Comparison of ENCODE assay signal across 25 cellular contexts in the genomic region with DNA sequence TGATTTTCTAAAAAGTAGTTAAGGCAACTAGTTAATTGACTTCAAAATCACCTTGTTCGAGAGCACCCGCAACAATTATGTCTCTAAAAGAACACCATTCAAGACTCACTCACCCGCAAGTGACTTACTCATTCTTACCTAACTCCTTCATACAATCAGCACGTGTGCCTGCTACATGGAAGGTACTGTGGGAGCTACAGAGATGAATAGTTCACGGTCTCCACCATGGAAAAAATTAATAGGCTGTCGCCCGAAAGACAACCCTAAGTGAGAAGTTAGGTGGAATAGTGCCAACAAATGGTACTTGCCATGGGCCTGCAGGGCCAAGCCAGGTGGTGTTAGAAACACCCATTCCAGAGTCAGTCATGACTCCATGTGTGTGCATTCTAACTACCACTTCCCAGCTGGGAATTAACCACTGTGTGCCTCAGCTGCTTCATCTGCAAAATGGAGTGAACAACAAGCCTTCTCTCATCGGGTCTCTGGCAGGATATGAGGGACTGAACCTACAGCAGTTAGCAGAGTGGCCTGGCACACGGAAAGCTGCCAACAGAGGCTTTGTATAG. TPM values are rescaled to one million over a fixed set of nuclear protein-coding genes. Genes with fewer than 3 reads are reported as not detected.
A peak's percentile ranks its signal among the peaks of the same experiment; 100 is the strongest.
DNase-seq lines count a peak whose midpoint lies in the region; ATAC-seq and TF ChIP-seq lines count a peak whose summit lies in the region.
"Had no signal": no experiment of that assay in that cellular context is flagged by ENCODE, and none has a peak within 500 bp of the region (broad histone marks: within the 10 kb centered on the region; RNA-seq: fewer than 3 reads in every experiment).

No MANE protein-coding gene starts in this region.

- peaks cover 60% of the 10 kb centered on the region for H3K4me1 Mint-ChIP-seq in activated CD4-positive, alpha-beta memory T cell treated with anti-CD3 and anti-CD28 coated beads for 36 hours (ENCODE audit: low read depth)
- peaks cover 52% of the 10 kb centered on the region for H3K4me1 Mint-ChIP-seq in activated CD4-positive, alpha-beta memory T cell treated with anti-CD3 and anti-CD28 coated beads, Interleukin-2, amount 10 ng/mL, durations not matched to agents 7 days and 5 days
- H3K4me1 Mint-ChIP-seq in WTC11: peaks cover 58% of the 10 kb centered on the region
- peaks cover 38% of the 10 kb centered on the region for H3K4me1 Mint-ChIP-seq in endothelial cell (ENCODE audit: unreplicated experiment)

- in situ Hi-C loops in gastrocnemius medialis (cut with MboI; ENCODE audit: low sequenced_read_pairs in 4 of 4): loop anchor here in 1 of 4 donors (10.0 kb wide), 1 partner anchor 124 kb away; no protein-coding TSS in a partner anchor

- CTCF ChIA-PET in activated CD4-positive, alpha-beta memory T cell treated with anti-CD3 and anti-CD28 coated beads for 36 hours (lab: Charles Lee): interaction anchor here (1.8 kb wide), 1 partner anchor 90 kb away, joined by 5 read pairs; no protein-coding TSS in a partner anchor
- CTCF ChIA-PET in activated CD4-positive, alpha-beta memory T cell treated with anti-CD3 and anti-CD28 coated beads, Interleukin-2, amount 10 ng/mL, durations not matched to agents 7 days and 5 days (lab: Charles Lee): interaction anchor here (1.2 kb wide), 1 partner anchor 91 kb away, joined by 4 read pairs; no protein-coding TSS in a partner anchor
- CTCF ChIA-PET in WTC11 (lab: Charles Lee): interaction anchor here (0.5 kb wide), 1 partner anchor 146 kb away, joined by 3 read pairs; no protein-coding TSS in a partner anchor

- H3K36me3 Mint-ChIP-seq in activated CD4-positive, alpha-beta memory T cell treated with anti-CD3 and anti-CD28 coated beads for 36 hours: peaks cover 72% of the 10 kb centered on the region
- peaks cover 83% of the 10 kb centered on the region for H3K36me3 Mint-ChIP-seq in activated CD4-positive, alpha-beta memory T cell treated with anti-CD3 and anti-CD28 coated beads, Interleukin-2, amount 10 ng/mL, durations not matched to agents 7 days and 5 days (ENCODE audit: low read depth)
- peaks cover 71% of the 10 kb centered on the region for H3K36me3 Mint-ChIP-seq in WTC11
- peaks cover 74% of the 10 kb centered on the region for H3K36me3 Mint-ChIP-seq in endothelial cell (ENCODE audit: low read depth, unreplicated experiment)

- POLR2A ChIA-PET in activated CD4-positive, alpha-beta memory T cell treated with anti-CD3 and anti-CD28 coated beads for 36 hours (lab: Charles Lee): interaction anchor here (0.9 kb wide), 1 partner anchor 15 kb away, joined by 3 read pairs; no protein-coding TSS in a partner anchor
- POLR2A ChIA-PET in activated CD4-positive, alpha-beta memory T cell treated with anti-CD3 and anti-CD28 coated beads, Interleukin-2, amount 10 ng/mL, durations not matched to agents 7 days and 5 days (lab: Charles Lee): no interaction called here
- POLR2A ChIA-PET in WTC11 (lab: Charles Lee): no interaction called here

- H3K27ac Mint-ChIP-seq in activated CD4-positive, alpha-beta memory T cell treated with anti-CD3 and anti-CD28 coated beads for 36 hours: peak overlapping the region; percentile 43
- H3K27ac Mint-ChIP-seq in activated CD4-positive, alpha-beta memory T cell treated with anti-CD3 and anti-CD28 coated beads, Interleukin-2, amount 10 ng/mL, durations not matched to agents 7 days and 5 days: no peak overlapping the region
- H3K27ac Mint-ChIP-seq in WTC11: peak overlapping the region; percentile 34; the same call in 1 of the 2 replicates
- H3K27ac Mint-ChIP-seq in endothelial cell (ENCODE audit: unreplicated experiment): no peak overlapping the region
- H3K27ac Mint-ChIP-seq: activated naive CD4-positive, alpha-beta T cell treated with anti-CD3 and anti-CD28 coated beads, Interleukin-2, amount 10 ng/mL, durations not matched to agents 7 days and 5 days; IgD-negative memory B cell had no signal

- TF ChIP-seq CTCF in WTC11 (IDR thresholded peaks at IDR 0.05) (no peak), endothelial cell (IDR thresholded peaks at IDR 0.05; ENCODE audit: unreplicated experiment) (no peak), gastrocnemius medialis (IDR thresholded peaks at IDR 0.05 in 4 of 5, conservative IDR thresholded peaks at IDR 0.05 in 1 of 5) (no peak), left lung (IDR thresholded peaks at IDR 0.05) (no peak)

- H3K27ac ChIP-seq in gastrocnemius medialis (peak overlapping the region; percentile 47 to 89 (median 80)), left lung (no peak overlapping the region)
- H3K27ac ChIP-seq: BLaER1 treated with 17β-estradiol and CSF1 and Interleukin-3, amounts not matched to agents 10 nM and 100 nM; tibial artery; WERI-Rb-1 had no signal

- H3K4me3 ChIP-seq in gastrocnemius medialis (no peak overlapping the region), left lung (no peak overlapping the region)
- H3K4me3 ChIP-seq: BLaER1 treated with 17β-estradiol and CSF1 and Interleukin-3, amounts not matched to agents 10 nM and 100 nM; lung; tibial artery had no signal

- H3K36me3 ChIP-seq in gastrocnemius medialis: peaks cover 0 to 18% of the 10 kb centered on the region in 2 donors
- peaks cover 0 to 45% of the 10 kb centered on the region in 2 donors for H3K36me3 ChIP-seq in left lung

- intact Hi-C loops in activated CD4-positive, alpha-beta memory T cell treated with anti-CD3 and anti-CD28 coated beads for 36 hours (cut with micrococcal nuclease): loop anchor here (2.0 kb wide), 2 partner anchors 22 to 198 kb away; a partner anchor contains a TSS
- intact Hi-C loops in gastrocnemius medialis (cut with DNase I; ENCODE audit: low total_unique reads) (no loop called here), left lung (cut with DNase I) (no loop called here)

- H3K27me3 Mint-ChIP-seq in activated CD4-positive, alpha-beta memory T cell treated with anti-CD3 and anti-CD28 coated beads for 36 hours: no peaks in the 10 kb centered on the region
- no peaks in the 10 kb centered on the region for H3K27me3 Mint-ChIP-seq in activated CD4-positive, alpha-beta memory T cell treated with anti-CD3 and anti-CD28 coated beads, Interleukin-2, amount 10 ng/mL, durations not matched to agents 7 days and 5 days
- H3K27me3 Mint-ChIP-seq in WTC11 (ENCODE audit: low read depth) (no peaks in the 10 kb centered on the region), endothelial cell (ENCODE audit: unreplicated experiment) (no peaks in the 10 kb centered on the region)
- H3K27me3 Mint-ChIP-seq: activated naive CD4-positive, alpha-beta T cell treated with anti-CD3 and anti-CD28 coated beads, Interleukin-2, amount 10 ng/mL, durations not matched to agents 7 days and 5 days; central memory CD8-positive, alpha-beta T cell; IgD-negative memory B cell had no signal

- H3K9me3 ChIP-seq in gastrocnemius medialis (no peaks in the 10 kb centered on the region), left lung (no peaks in the 10 kb centered on the region)
- H3K9me3 ChIP-seq: BLaER1 treated with 17β-estradiol and CSF1 and Interleukin-3, amounts not matched to agents 10 nM and 100 nM; tibial artery had no signal

- no peak for TF ChIP-seq POLR2A in gastrocnemius medialis (IDR thresholded peaks at IDR 0.05)

- ATAC-seq in WTC11 (no peak), gastrocnemius medialis (no peak), left lung (no peak)

- no peak overlapping the region for H3K4me3 Mint-ChIP-seq in activated CD4-positive, alpha-beta memory T cell treated with anti-CD3 and anti-CD28 coated beads for 36 hours
- no peak overlapping the region for H3K4me3 Mint-ChIP-seq in activated CD4-positive, alpha-beta memory T cell treated with anti-CD3 and anti-CD28 coated beads, Interleukin-2, amount 10 ng/mL, durations not matched to agents 7 days and 5 days
- H3K4me3 Mint-ChIP-seq in WTC11 (no peak overlapping the region), endothelial cell (ENCODE audit: unreplicated experiment) (peak overlapping the region; percentile 52)
- H3K4me3 Mint-ChIP-seq: activated naive CD4-positive, alpha-beta T cell treated with anti-CD3 and anti-CD28 coated beads, Interleukin-2, amount 10 ng/mL, durations not matched to agents 7 days and 5 days; central memory CD8-positive, alpha-beta T cell had no signal

- H3K27me3 ChIP-seq in gastrocnemius medialis: no peaks in the 10 kb centered on the region
- H3K27me3 ChIP-seq in left lung: no peaks in the 10 kb centered on the region
- H3K27me3 ChIP-seq: BLaER1 treated with 17β-estradiol and CSF1 and Interleukin-3, amounts not matched to agents 10 nM and 100 nM; tibial artery had no signal

- peak; percentile 60 for DNase-seq in activated CD4-positive, alpha-beta memory T cell treated with anti-CD3 and anti-CD28 coated beads for 36 hours
- DNase-seq in activated CD4-positive, alpha-beta memory T cell treated with anti-CD3 and anti-CD28 coated beads, Interleukin-2, amount 10 ng/mL, durations not matched to agents 7 days and 5 days: no peak
- DNase-seq in WTC11 (ENCODE audit: low spot score) (no peak), endothelial cell (ENCODE audit: low spot score) (no peak), gastrocnemius medialis (no peak), left lung (no peak), Ammon's horn (ENCODE audit: low spot score) (no peak), kidney glomerular epithelial cell (lab: John Stamatoyannopoulos, UW) (no peak)
- DNase-seq: ACHN; activated naive CD4-positive, alpha-beta T cell treated with anti-CD3 and anti-CD28 coated beads, Interleukin-2, amount 10 ng/mL, durations not matched to agents 7 days and 5 days; Calu3; dermis blood vessel endothelial cell; DND-41; GOT3; islet precursor cell; NCI-H2081 treated with DMSO at 0.1 percent for 48 hours; NCI-H446; stimulated activated naive CD4-positive, alpha-beta T cell treated with Interleukin-2 at 50 U/mL for 16 hours; T-helper 9 cell; tibial artery; WERI-Rb-1 had no signal

- H3K4me1 ChIP-seq in gastrocnemius medialis (peaks cover 88 to 92% of the 10 kb centered on the region in 2 donors), left lung (peaks cover 8 to 26% of the 10 kb centered on the region in 2 donors)

- H3K9me3 Mint-ChIP-seq in activated CD4-positive, alpha-beta memory T cell treated with anti-CD3 and anti-CD28 coated beads for 36 hours: no peaks in the 10 kb centered on the region
- no peaks in the 10 kb centered on the region for H3K9me3 Mint-ChIP-seq in activated CD4-positive, alpha-beta memory T cell treated with anti-CD3 and anti-CD28 coated beads, Interleukin-2, amount 10 ng/mL, durations not matched to agents 7 days and 5 days
- H3K9me3 Mint-ChIP-seq in WTC11 (no peaks in the 10 kb centered on the region), endothelial cell (ENCODE audit: unreplicated experiment) (no peaks in the 10 kb centered on the region)
- H3K9me3 Mint-ChIP-seq: activated naive CD4-positive, alpha-beta T cell treated with anti-CD3 and anti-CD28 coated beads, Interleukin-2, amount 10 ng/mL, durations not matched to agents 7 days and 5 days; central memory CD8-positive, alpha-beta T cell; IgD-negative memory B cell had no signal

TF ChIP-seq in WTC11, 78 proteins besides CTCF, POLR2A, EP300 and RAD21 (continues in another document):
- TF ChIP-seq SMAD4 (CRISPR knock-in tag; IDR thresholded peaks at IDR 0.05): no peak

RNA-seq across cellular contexts. Expression of a gene that starts 7.1 kb away (rescaled TPM):
- total RNA-seq in activated CD4-positive, alpha-beta memory T cell treated with anti-CD3 and anti-CD28 coated beads for 36 hours: 10 to 100 TPM; 44.4 to 49.6 TPM
- 10 to 100 TPM; 90.0 TPM for total RNA-seq in activated CD4-positive, alpha-beta memory T cell treated with anti-CD3 and anti-CD28 coated beads, Interleukin-2, amount 10 ng/mL, durations not matched to agents 7 days and 5 days
- total RNA-seq in WTC11 (2021) (98.8 to 115 TPM (median 105 TPM) in 3 replicates), endothelial cell (ENCODE audit: unreplicated experiment) (142 TPM), gastrocnemius medialis (10 to 100 TPM in 3 of 4 donors, 1 to 10 TPM in 1; 3.6 to 21.0 (median 14.9) TPM), left lung (10 to 100 TPM; 33.0 to 35.2 TPM)

Comparison
In these comparisons a context has a peak if more than half of its experiments do, and no peak if none do; other contexts are left out.
1. H3K27ac Mint-ChIP-seq: peak in activated CD4-positive, alpha-beta memory T cell treated with anti-CD3 and anti-CD28 coated beads for 36 hours (single experiment) and WTC11 (single experiment); none in activated CD4-positive, alpha-beta memory T cell treated with anti-CD3 and anti-CD28 coated beads, Interleukin-2, amount 10 ng/mL, durations not matched to agents 7 days and 5 days (single experiment) and endothelial cell (single experiment).
2. H3K27ac ChIP-seq: peak in gastrocnemius medialis (4 of 4); none in left lung (0 of 2).